8 cellular contexts compared by ENCODE assay signal in the genomic region with DNA sequence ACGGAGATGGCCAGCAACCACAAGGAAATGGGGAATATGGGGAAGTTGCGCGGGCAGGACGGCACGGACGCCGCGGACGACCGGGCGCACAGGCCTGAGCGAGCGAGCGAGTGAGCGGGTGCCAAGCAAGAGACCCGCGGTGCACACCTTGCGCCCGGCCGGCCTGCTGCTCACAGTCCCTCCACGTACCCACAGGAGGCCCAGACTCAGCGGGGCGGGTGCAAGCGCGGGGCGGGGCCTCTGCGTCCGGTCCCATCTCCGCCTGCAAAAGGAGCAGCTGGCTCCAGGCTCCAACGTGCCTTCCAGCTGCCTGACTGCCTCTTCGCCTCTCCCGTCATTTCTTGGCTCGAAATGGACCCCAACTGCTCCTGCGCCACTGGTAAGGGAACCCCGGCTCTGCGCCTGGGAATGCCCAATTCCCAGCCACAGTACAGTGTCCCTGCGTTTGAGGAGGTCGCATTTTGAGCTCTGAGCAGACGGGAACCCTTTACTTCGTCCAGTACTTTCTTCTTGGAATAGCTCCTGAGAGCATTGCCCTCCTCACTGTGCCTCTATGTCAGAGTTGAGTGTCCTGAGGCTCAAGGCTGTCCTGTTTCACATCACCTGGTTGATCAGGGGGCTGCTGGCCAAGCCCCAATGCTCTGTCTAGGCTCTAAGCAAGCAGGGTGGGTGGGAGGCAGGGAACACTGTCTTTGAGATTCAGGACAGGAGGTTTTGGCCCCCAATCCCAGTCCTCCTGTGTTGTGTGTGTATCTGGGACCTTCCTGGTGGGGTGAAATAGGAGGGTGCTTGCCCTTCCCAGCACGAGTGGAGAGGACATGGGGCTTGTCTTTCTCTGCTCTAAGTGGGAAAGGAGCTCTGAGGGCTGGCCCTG. TPM values are rescaled to one million over a fixed set of nuclear protein-coding genes. Genes with fewer than 3 reads are reported as not detected.
A peak's percentile ranks its signal among the peaks of the same experiment; 100 is the strongest.
DNase-seq lines count a peak whose midpoint lies in the region; ATAC-seq and TF ChIP-seq lines count a peak whose summit lies in the region.

No MANE protein-coding gene starts in this region.

- peak overlapping the region; percentile 52 for H3K4me3 ChIP-seq in lower lobe of right lung

- peak overlapping the region; percentile 86 for H3K4me3 Mint-ChIP-seq in T-helper 2 cell treated with Interferon-gamma antibody and Interleukin-4, amounts not matched to agents 5 μg/mL and 100 μg/mL, for 36 hours

- no peaks in the 10 kb centered on the region for H3K9me3 Mint-ChIP-seq in T-helper 2 cell treated with Interferon-gamma antibody and Interleukin-4, amounts not matched to agents 5 μg/mL and 100 μg/mL, for 36 hours

- in situ Hi-C loops in Caki2 (cut with HindIII; ENCODE audit: low pct_unique_long_range_greater_than_20kb, low sequenced_read_pairs) = no loop called here
- in situ Hi-C loops in GM13977 (cut with MboI; ENCODE audit: low pct_unique_long_range_greater_than_20kb, low sequenced_read_pairs, unreplicated experiment) = no loop called here

- H3K36me3 ChIP-seq in lower lobe of right lung = no peaks in the 10 kb centered on the region

- peak; percentile 88 to 94 for ATAC-seq in lower lobe of right lung

- DNase-seq in Caki2 (ENCODE audit: low read depth) (peak; percentile 60), ecto neural progenitor cell (ENCODE audit: low spot score) (peak; percentile 66), lower lobe of right lung (peak; percentile 81), GM13977 (ENCODE audit: low spot score) (no peak), NCI-H128 (lab: John Stamatoyannopoulos, UW; ENCODE audit: unreplicated experiment) (no peak), NAMALWA (ENCODE audit: low spot score) (no peak)
- DNase-seq in T-helper 2 cell treated with Interferon-gamma antibody and Interleukin-4, amounts not matched to agents 5 μg/mL and 100 μg/mL, for 36 hours (ENCODE audit: low spot score) = peak; percentile 67
- DNase-seq in stimulated activated CD8-positive, alpha-beta memory T cell treated with anti-CD3 and anti-CD28 coated beads, Interleukin-7, amount 100 ng/mL, for 48 hours (ENCODE audit: extremely low read depth in 1 of 2, low read depth in 1 of 2) = peak; percentile 41 to 63

- peaks cover 2% of the 10 kb centered on the region for H3K36me3 Mint-ChIP-seq in T-helper 2 cell treated with Interferon-gamma antibody and Interleukin-4, amounts not matched to agents 5 μg/mL and 100 μg/mL, for 36 hours (ENCODE audit: low read depth)

- intact Hi-C loops in lower lobe of right lung (cut with DNase I) = no loop called here

- no peaks in the 10 kb centered on the region for H3K9me3 ChIP-seq in lower lobe of right lung

- peak; percentile 12 for TF ChIP-seq CTCF in lower lobe of right lung (IDR thresholded peaks at IDR 0.05)
- no peak for TF ChIP-seq CTCF in GM13977 (IDR thresholded peaks at IDR 0.05; ENCODE audit: extremely low read depth, insufficient read depth, missing control alignments)

- H3K4me1 ChIP-seq in lower lobe of right lung = peaks cover 17% of the 10 kb centered on the region

- no peaks in the 10 kb centered on the region for H3K27me3 ChIP-seq in lower lobe of right lung (ENCODE audit: low read depth)

- no peaks in the 10 kb centered on the region for H3K27me3 Mint-ChIP-seq in T-helper 2 cell treated with Interferon-gamma antibody and Interleukin-4, amounts not matched to agents 5 μg/mL and 100 μg/mL, for 36 hours (ENCODE audit: low read depth)

- peak overlapping the region; percentile 58 for H3K27ac Mint-ChIP-seq in T-helper 2 cell treated with Interferon-gamma antibody and Interleukin-4, amounts not matched to agents 5 μg/mL and 100 μg/mL, for 36 hours

- H3K4me1 Mint-ChIP-seq in T-helper 2 cell treated with Interferon-gamma antibody and Interleukin-4, amounts not matched to agents 5 μg/mL and 100 μg/mL, for 36 hours (ENCODE audit: low read depth) = peaks cover 42% of the 10 kb centered on the region

- H3K27ac ChIP-seq in lower lobe of right lung = peak overlapping the region; percentile 63

RNA-seq across cellular contexts. Expression of gene MT1E, which starts 8.1 kb away (rescaled TPM):
- total RNA-seq in Caki2 (2014; rRNA removed; shearing (Covaris generic); ENCODE audit: low replicate concordance) = not detected in 2 replicates
- 158 TPM for total RNA-seq in lower lobe of right lung

RNA-seq across cellular contexts. Expression of gene MT2A, which starts 9.1 kb away (rescaled TPM):
- total RNA-seq in Caki2 (2014; rRNA removed; shearing (Covaris generic); ENCODE audit: low replicate concordance) = 149 and 195 TPM in 2 replicates
- total RNA-seq in lower lobe of right lung = 223 TPM

RNA-seq across cellular contexts. Expression of gene MT1M, which starts 15.0 kb away (rescaled TPM):
- not detected in 2 replicates for total RNA-seq in Caki2 (2014; rRNA removed; shearing (Covaris generic); ENCODE audit: low replicate concordance)
- 29.8 TPM for total RNA-seq in lower lobe of right lung

RNA-seq across cellular contexts. Expression of gene MT1A, which starts 21.0 kb away (rescaled TPM):
- total RNA-seq in Caki2 (2014; rRNA removed; shearing (Covaris generic); ENCODE audit: low replicate concordance) = not detected in 2 replicates
- total RNA-seq in lower lobe of right lung = 4.7 TPM

RNA-seq across cellular contexts. Expression of gene MT3, which starts 28.1 kb away (rescaled TPM):
- not detected in 2 replicates for total RNA-seq in Caki2 (2014; rRNA removed; shearing (Covaris generic); ENCODE audit: low replicate concordance)
- total RNA-seq in lower lobe of right lung = not detected

Comparison
In these comparisons a context has a peak if more than half of its experiments do, and no peak if none do; other contexts are left out.
1. DNase-seq: peak in Caki2 (single experiment), T-helper 2 cell treated with Interferon-gamma antibody and Interleukin-4, amounts not matched to agents 5 μg/mL and 100 μg/mL, for 36 hours (single experiment), ecto neural progenitor cell (single experiment), lower lobe of right lung (single experiment) and stimulated activated CD8-positive, alpha-beta memory T cell treated with anti-CD3 and anti-CD28 coated beads, Interleukin-7, amount 100 ng/mL, for 48 hours (2 of 2); none in GM13977 (single experiment), NCI-H128 (single experiment) and NAMALWA (single experiment).
2. RNA of gene MT1E, which starts 8.1 kb away (total RNA-seq): 158 TPM in lower lobe of right lung (single experiment); not detected in Caki2; every median in the first group is over 100 times any median in the second.
3. RNA of gene MT1M, which starts 15.0 kb away (total RNA-seq): 29.8 TPM in lower lobe of right lung (single experiment); not detected in Caki2; every median in the first group is over 10 times any median in the second.